9 cellular contexts compared by ENCODE assay signal in genomic region chr6:160269122-160269521, GRCh38. TPM values are rescaled to one million over a fixed set of nuclear protein-coding genes. Genes with fewer than 3 reads are reported as not detected.
"Had no signal": no experiment of that assay in that cellular context is flagged by ENCODE, and none has a peak within 500 bp of the region (broad histone marks: within the 10 kb centered on the region; RNA-seq: fewer than 3 reads in every experiment).

No MANE protein-coding gene starts in this region.

- ATAC-seq: GM12878 had no signal

- H3K4me3 ChIP-seq: GM12878 had no signal

- DNase-seq: GDM1, GF-D8 had no signal

- FAIRE-seq: G401.6, GM12878, GM12891, GM12892, GM18507, GM19239 had no signal

RNA-seq across cellular contexts. Expression of gene SLC22A2, which starts 10.5 kb away (rescaled TPM):
- total RNA-seq: G401, GM12878 had no signal
